In the genomic region with DNA sequence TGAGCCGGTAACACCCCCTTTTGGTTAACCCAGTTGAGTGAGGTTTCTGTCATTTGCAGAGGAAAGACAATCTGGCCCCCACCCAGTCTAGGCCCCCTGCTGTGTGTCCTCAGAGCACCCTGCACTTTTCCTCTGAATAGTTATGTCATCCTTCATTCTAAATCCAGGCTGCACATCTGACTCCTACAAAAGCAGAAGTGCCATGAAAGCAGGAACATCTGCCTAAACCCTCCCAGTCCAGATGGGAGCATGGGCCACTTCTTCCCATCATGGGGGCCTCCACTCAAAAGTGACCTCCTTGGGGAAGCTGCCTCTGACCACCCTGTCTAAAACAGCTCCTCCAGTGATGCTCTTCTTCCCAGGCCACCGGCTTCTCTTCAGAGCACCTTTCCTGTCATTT, we compare ENCODE assay signal across 17 cellular contexts.
"Had no signal": no experiment of that assay in that cellular context is flagged by ENCODE, and none has a peak within 500 bp of the region (broad histone marks: within the 10 kb centered on the region; RNA-seq: fewer than 3 reads in every experiment).

No MANE protein-coding gene starts in this region.

- ATAC-seq: activated T-cell treated with anti-CD3 and anti-CD28 coated beads, Interleukin-2, amount 50 U/mL, for 4 hours had no signal

- DNase-seq: activated B cell treated with CpG ODN at 0.5 μM for 24 hours; activated CD4-positive, alpha-beta memory T cell treated with anti-CD3 and anti-CD28 coated beads for 36 hours; activated CD4-positive, alpha-beta T cell treated with anti-CD3 and anti-CD28 coated beads for 1 hour; activated CD4-positive, alpha-beta T cell treated with anti-CD3 and anti-CD28 coated beads, Interleukin-2, amount 10 ng/mL, durations not matched to agents 7 days and 5 days; activated CD8-positive, alpha-beta memory T cell treated with anti-CD3 and anti-CD28 coated beads for 24 hours; activated effector memory CD4-positive, alpha-beta T cell treated with anti-CD3 and anti-CD28 coated beads, Interleukin-2, amount 50 U/mL, for 16 hours; activated naive CD4-positive, alpha-beta T cell treated with anti-CD3 and anti-CD28 coated beads for 36 hours; activated T-cell treated with anti-CD3 and anti-CD28 coated beads, Interleukin-2, amount 50 U/mL, for 4 hours; amygdala; MM.1S; NCI-H1092 treated with DMSO at 0.1 percent for 48 hours; NCI-H1417 treated with DMSO at 0.1 percent for 48 hours; NCI-H1694 treated with DMSO at 0.1 percent for 48 hours; NCI-H2029 treated with DMSO at 0.1 percent for 48 hours; NCI-H446; NCI-H526; SHP77 treated with DMSO at 0.1 percent for 48 hours had no signal
